Comparison of ENCODE assay signal across 1 cellular context in genomic region chr4:150243932-150244331, GRCh38.
A peak's percentile ranks its signal among the peaks of the same experiment; 100 is the strongest.
TF ChIP-seq lines count a peak whose summit lies in the region.

No MANE protein-coding gene starts in this region.

TF ChIP-seq in K562, 482 proteins besides CTCF, POLR2A, EP300 and RAD21:
- no peak for TF ChIP-seq TFAM (CRISPR knock-in tag; conservative IDR thresholded peaks at IDR 0.05)
- TF ChIP-seq ZNF77 (CRISPR knock-in tag; IDR thresholded peaks at IDR 0.05), result no peak
- TF ChIP-seq CBX2 (IDR thresholded peaks at IDR 0.05; ENCODE audit: insufficient read depth, low read length, poor library complexity, severe bottlenecking), result no peak
- no peak for TF ChIP-seq C11orf30 (IDR thresholded peaks at IDR 0.05; ENCODE audit: low read depth)
- TF ChIP-seq, protein P1, sequence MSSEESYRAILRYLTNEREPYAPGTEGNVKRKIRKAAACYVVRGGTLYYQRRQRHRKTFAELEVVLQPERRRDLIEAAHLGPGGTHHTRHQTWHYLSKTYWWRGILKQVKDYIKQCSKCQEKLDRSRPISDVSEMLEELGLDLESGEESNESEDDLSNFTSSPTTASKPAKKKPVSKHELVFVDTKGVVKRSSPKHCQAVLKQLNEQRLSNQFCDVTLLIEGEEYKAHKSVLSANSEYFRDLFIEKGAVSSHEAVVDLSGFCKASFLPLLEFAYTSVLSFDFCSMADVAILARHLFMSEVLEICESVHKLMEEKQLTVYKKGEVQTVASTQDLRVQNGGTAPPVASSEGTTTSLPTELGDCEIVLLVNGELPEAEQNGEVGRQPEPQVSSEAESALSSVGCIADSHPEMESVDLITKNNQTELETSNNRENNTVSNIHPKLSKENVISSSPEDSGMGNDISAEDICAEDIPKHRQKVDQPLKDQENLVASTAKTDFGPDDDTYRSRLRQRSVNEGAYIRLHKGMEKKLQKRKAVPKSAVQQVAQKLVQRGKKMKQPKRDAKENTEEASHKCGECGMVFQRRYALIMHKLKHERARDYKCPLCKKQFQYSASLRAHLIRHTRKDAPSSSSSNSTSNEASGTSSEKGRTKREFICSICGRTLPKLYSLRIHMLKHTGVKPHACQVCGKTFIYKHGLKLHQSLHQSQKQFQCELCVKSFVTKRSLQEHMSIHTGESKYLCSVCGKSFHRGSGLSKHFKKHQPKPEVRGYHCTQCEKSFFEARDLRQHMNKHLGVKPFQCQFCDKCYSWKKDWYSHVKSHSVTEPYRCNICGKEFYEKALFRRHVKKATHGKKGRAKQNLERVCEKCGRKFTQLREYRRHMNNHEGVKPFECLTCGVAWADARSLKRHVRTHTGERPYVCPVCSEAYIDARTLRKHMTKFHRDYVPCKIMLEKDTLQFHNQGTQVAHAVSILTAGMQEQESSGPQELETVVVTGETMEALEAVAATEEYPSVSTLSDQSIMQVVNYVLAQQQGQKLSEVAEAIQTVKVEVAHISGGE (CRISPR knock-in tag; IDR thresholded peaks at IDR 0.05), result no peak
- TF ChIP-seq ZNF121 (CRISPR knock-in tag; conservative IDR thresholded peaks at IDR 0.05), result peak; percentile 58; the same call in 1 of the 2 replicates
- TF ChIP-seq ZNF133 (CRISPR knock-in tag; IDR thresholded peaks at IDR 0.05), result no peak
